ENCODE assay signal across 34 cellular contexts in the genomic region with DNA sequence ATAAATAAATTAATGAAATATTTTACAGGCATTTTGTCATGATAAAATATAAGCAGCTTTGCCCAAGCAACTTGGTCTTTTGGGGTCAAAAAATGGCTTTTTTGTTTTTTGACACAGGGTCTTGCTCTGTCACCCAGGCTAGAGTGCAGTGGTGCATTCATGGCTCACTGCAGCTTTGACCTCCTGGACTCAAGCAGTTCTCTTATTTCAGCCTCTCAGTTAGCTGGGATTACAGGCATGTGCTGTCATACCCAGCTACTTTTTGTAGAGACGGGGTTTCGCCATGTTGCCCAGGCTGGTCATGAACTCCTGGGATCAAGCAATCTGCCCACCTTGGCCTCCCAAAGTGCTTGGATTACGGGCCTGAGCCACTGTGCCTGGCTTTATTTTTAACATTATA.
"Had no signal": no experiment of that assay in that cellular context is flagged by ENCODE, and none has a peak within 500 bp of the region (broad histone marks: within the 10 kb centered on the region; RNA-seq: fewer than 3 reads in every experiment).

No MANE protein-coding gene starts in this region.

- H3K27ac Mint-ChIP-seq: activated B cell treated with CpG ODN at 0.5 μM for 24 hours; activated CD4-positive, alpha-beta memory T cell treated with anti-CD3 and anti-CD28 coated beads for 36 hours; activated CD4-positive, alpha-beta T cell treated with anti-CD3 and anti-CD28 coated beads, Interleukin-2, amount 10 ng/mL, durations not matched to agents 24 days and 14 days; activated CD8-positive, alpha-beta T cell treated with anti-CD3 and anti-CD28 coated beads for 36 hours; activated naive CD4-positive, alpha-beta T cell treated with anti-CD3 and anti-CD28 coated beads for 36 hours; activated naive CD4-positive, alpha-beta T cell treated with anti-CD3 and anti-CD28 coated beads, Interleukin-2, amount 50 U/mL, for 72 hours; activated naive CD8-positive, alpha-beta T cell treated with anti-CD3 and anti-CD28 coated beads for 36 hours; activated T-cell treated with anti-CD3 and anti-CD28 coated beads, Interleukin-2, amount 50 U/mL, for 72 hours; activated T-helper 1 cell treated with anti-CD3 and anti-CD28 coated beads, Interleukin-12 subunit alpha, Interleukin-12 subunit beta, Interleukin-2, Interleukin-4 antibody, amounts not matched to agents 30 ng/mL and 10 ng/mL and 1 ng/mL, durations not matched to agents 14 hours and 24 hours and 36 hours; activated T-helper 17 cell treated with anti-CD3 and anti-CD28 coated beads, Interleukin-2, amount 50 U/mL, for 72 hours; T-helper 1 cell treated with Interleukin-12 subunit alpha and Interleukin-12 subunit beta and Interleukin-4 antibody, amounts not matched to agents 30 μg/mL and 1 μg/mL, for 36 hours; T-helper 2 cell treated with Interferon-gamma antibody and Interleukin-4, amounts not matched to agents 5 μg/mL and 100 μg/mL, for 36 hours had no signal

- H3K27me3 Mint-ChIP-seq: activated B cell treated with CpG ODN at 0.5 μM for 24 hours; activated CD4-positive, alpha-beta memory T cell treated with anti-CD3 and anti-CD28 coated beads for 36 hours; activated CD4-positive, alpha-beta T cell treated with anti-CD3 and anti-CD28 coated beads, Interleukin-2, amount 10 ng/mL, durations not matched to agents 24 days and 14 days; activated CD8-positive, alpha-beta T cell treated with anti-CD3 and anti-CD28 coated beads for 36 hours; activated naive CD8-positive, alpha-beta T cell treated with anti-CD3 and anti-CD28 coated beads for 36 hours; activated T-helper 17 cell treated with anti-CD3 and anti-CD28 coated beads, Interleukin-2, amount 50 U/mL, for 72 hours had no signal

- H3K4me3 Mint-ChIP-seq: activated B cell treated with CpG ODN at 0.5 μM for 24 hours; activated CD4-positive, alpha-beta memory T cell treated with anti-CD3 and anti-CD28 coated beads for 36 hours; activated CD4-positive, alpha-beta T cell treated with anti-CD3 and anti-CD28 coated beads, Interleukin-2, amount 10 ng/mL, durations not matched to agents 24 days and 14 days; activated CD8-positive, alpha-beta T cell treated with anti-CD3 and anti-CD28 coated beads for 36 hours; activated naive CD4-positive, alpha-beta T cell treated with anti-CD3 and anti-CD28 coated beads for 36 hours; activated naive CD8-positive, alpha-beta T cell treated with anti-CD3 and anti-CD28 coated beads for 36 hours; activated T-cell treated with anti-CD3 and anti-CD28 coated beads, Interleukin-2, amount 50 U/mL, for 4 hours; activated T-cell treated with anti-CD3 and anti-CD28 coated beads, Interleukin-2, amount 50 U/mL, for 72 hours; activated T-helper 1 cell treated with anti-CD3 and anti-CD28 coated beads, Interleukin-12 subunit alpha, Interleukin-12 subunit beta, Interleukin-2, Interleukin-4 antibody, amounts not matched to agents 30 ng/mL and 10 ng/mL and 1 ng/mL, durations not matched to agents 14 hours and 24 hours and 36 hours; activated T-helper 17 cell treated with anti-CD3 and anti-CD28 coated beads, Interleukin-2, amount 50 U/mL, for 72 hours; T-helper 1 cell treated with Interleukin-12 subunit alpha and Interleukin-12 subunit beta and Interleukin-4 antibody, amounts not matched to agents 30 μg/mL and 1 μg/mL, for 36 hours; T-helper 2 cell treated with Interferon-gamma antibody and Interleukin-4, amounts not matched to agents 5 μg/mL and 100 μg/mL, for 36 hours had no signal

- H3K4me3 ChIP-seq: adrenal gland, body of pancreas, breast epithelium had no signal

- H3K36me3 Mint-ChIP-seq: activated naive CD4-positive, alpha-beta T cell treated with anti-CD3 and anti-CD28 coated beads, Interleukin-2, amount 50 U/mL, for 72 hours; activated naive CD8-positive, alpha-beta T cell treated with anti-CD3 and anti-CD28 coated beads for 36 hours had no signal

- ATAC-seq: activated CD8-positive, alpha-beta T cell treated with anti-CD3 and anti-CD28 coated beads for 36 hours; activated naive CD4-positive, alpha-beta T cell treated with anti-CD3 and anti-CD28 coated beads, Interleukin-2, amount 50 U/mL, for 72 hours; activated T-cell treated with anti-CD3 and anti-CD28 coated beads, Interleukin-2, amount 50 U/mL, for 4 hours; activated T-cell treated with anti-CD3 and anti-CD28 coated beads, Interleukin-2, amount 50 U/mL, for 72 hours; activated T-helper 17 cell treated with anti-CD3 and anti-CD28 coated beads, Interleukin-2, amount 50 U/mL, for 72 hours; body of pancreas had no signal

- H3K9me3 Mint-ChIP-seq: activated B cell treated with CpG ODN at 0.5 μM for 24 hours; activated CD4-positive, alpha-beta memory T cell treated with anti-CD3 and anti-CD28 coated beads for 36 hours; activated CD4-positive, alpha-beta T cell treated with anti-CD3 and anti-CD28 coated beads, Interleukin-2, amount 10 ng/mL, durations not matched to agents 24 days and 14 days; activated CD8-positive, alpha-beta T cell treated with anti-CD3 and anti-CD28 coated beads for 36 hours; activated naive CD4-positive, alpha-beta T cell treated with anti-CD3 and anti-CD28 coated beads for 36 hours; activated naive CD4-positive, alpha-beta T cell treated with anti-CD3 and anti-CD28 coated beads, Interleukin-2, amount 50 U/mL, for 72 hours; activated naive CD8-positive, alpha-beta T cell treated with anti-CD3 and anti-CD28 coated beads for 36 hours; activated T-cell treated with anti-CD3 and anti-CD28 coated beads, Interleukin-2, amount 50 U/mL, for 4 hours; activated T-cell treated with anti-CD3 and anti-CD28 coated beads, Interleukin-2, amount 50 U/mL, for 72 hours; activated T-helper 1 cell treated with anti-CD3 and anti-CD28 coated beads, Interleukin-12 subunit alpha, Interleukin-12 subunit beta, Interleukin-2, Interleukin-4 antibody, amounts not matched to agents 30 ng/mL and 10 ng/mL and 1 ng/mL, durations not matched to agents 14 hours and 24 hours and 36 hours; activated T-helper 17 cell treated with anti-CD3 and anti-CD28 coated beads, Interleukin-2, amount 50 U/mL, for 72 hours; T-helper 1 cell treated with Interleukin-12 subunit alpha and Interleukin-12 subunit beta and Interleukin-4 antibody, amounts not matched to agents 30 μg/mL and 1 μg/mL, for 36 hours; T-helper 2 cell treated with Interferon-gamma antibody and Interleukin-4, amounts not matched to agents 5 μg/mL and 100 μg/mL, for 36 hours had no signal

- DNase-seq: activated B cell treated with CpG ODN at 0.5 μM for 24 hours; activated CD4-positive, alpha-beta memory T cell treated with anti-CD3 and anti-CD28 coated beads for 36 hours; activated CD4-positive, alpha-beta T cell treated with anti-CD3 and anti-CD28 coated beads for 4 hours; activated CD4-positive, alpha-beta T cell treated with anti-CD3 and anti-CD28 coated beads, Interleukin-2, amount 10 ng/mL, durations not matched to agents 24 days and 14 days; activated CD4-positive, alpha-beta T cell treated with anti-CD3 and anti-CD28 coated beads, Interleukin-2, amount 50 U/mL, for 1 hour; activated CD4-positive, alpha-beta T cell treated with anti-CD3 and anti-CD28 coated beads, Interleukin-2, amount 50 U/mL, for 4 hours; activated CD4-positive, CD25-positive, alpha-beta regulatory T cell treated with anti-CD3 and anti-CD28 coated beads, Interleukin-2, amount 50 U/mL, for 72 hours; activated CD8-positive, alpha-beta memory T cell treated with anti-CD3 and anti-CD28 coated beads, Interleukin-2, amount 50 U/mL, for 4 hours; activated CD8-positive, alpha-beta T cell treated with anti-CD3 and anti-CD28 coated beads for 36 hours; activated effector memory CD4-positive, alpha-beta T cell treated with anti-CD3 and anti-CD28 coated beads, Interleukin-2, amount 50 U/mL, for 16 hours; activated gamma-delta T cell treated with Interleukin-2 at 50 U/mL for 16 hours; activated naive CD4-positive, alpha-beta T cell; activated naive CD4-positive, alpha-beta T cell treated with anti-CD3 and anti-CD28 coated beads for 36 hours; activated naive CD4-positive, alpha-beta T cell treated with anti-CD3 and anti-CD28 coated beads, Interleukin-2, amount 50 U/mL, for 16 hours; activated naive CD8-positive, alpha-beta T cell treated with anti-CD3 and anti-CD28 coated beads for 36 hours; activated T-cell treated with anti-CD3 and anti-CD28 coated beads for 4 hours; activated T-cell treated with anti-CD3 and anti-CD28 coated beads, Interleukin-2, amount 50 U/mL, for 1 hour; activated T-cell treated with anti-CD3 and anti-CD28 coated beads, Interleukin-2, amount 50 U/mL, for 4 hours; activated T-cell treated with anti-CD3 and anti-CD28 coated beads, Interleukin-2, amount 50 U/mL, for 72 hours; adrenal gland; amniotic stem cell; aorta; body of pancreas; brain microvascular endothelial cell; central memory CD4-positive, alpha-beta T cell; T-helper 1 cell; T-helper 2 cell; T-helper 9 cell had no signal

- H3K4me1 Mint-ChIP-seq: activated B cell treated with CpG ODN at 0.5 μM for 24 hours; activated CD4-positive, alpha-beta T cell treated with anti-CD3 and anti-CD28 coated beads, Interleukin-2, amount 10 ng/mL, durations not matched to agents 24 days and 14 days; activated T-helper 17 cell treated with anti-CD3 and anti-CD28 coated beads, Interleukin-2, amount 50 U/mL, for 72 hours had no signal
